In the genomic region with DNA sequence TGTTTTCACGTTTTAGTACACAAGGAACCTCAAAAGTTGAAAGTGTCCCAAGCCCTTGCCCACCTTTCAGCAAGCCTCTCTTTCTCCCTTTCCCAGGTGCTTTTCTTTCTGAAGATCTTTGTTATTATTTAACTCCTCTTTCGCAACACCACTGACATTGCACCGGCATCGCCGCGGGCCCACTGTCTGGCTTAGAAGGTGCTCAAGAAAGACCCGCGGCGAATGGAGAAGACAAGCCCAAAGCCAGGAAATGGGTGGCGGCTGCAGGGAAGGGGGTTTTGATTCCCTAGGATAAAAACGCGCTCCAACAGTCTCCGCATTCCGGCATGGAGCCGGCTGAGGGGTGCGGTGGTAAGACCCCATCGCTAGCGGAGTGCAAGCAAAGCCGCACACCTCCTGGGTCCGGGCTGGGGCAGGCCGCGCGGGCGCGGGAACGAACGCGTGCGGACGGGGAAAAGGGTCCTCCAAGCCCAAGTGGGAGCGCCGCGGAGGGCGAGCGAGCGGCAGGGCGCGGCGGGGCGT, we compare ENCODE assay signal across 8 cellular contexts. TPM values are rescaled to one million over a fixed set of nuclear protein-coding genes. Genes with fewer than 3 reads are reported as not detected.
DNase-seq lines count a peak whose midpoint lies in the region; ATAC-seq and TF ChIP-seq lines count a peak whose summit lies in the region.

No MANE protein-coding gene starts in this region.

- CTCF ChIA-PET in A673 (lab: Charles Lee) = no interaction called here

- H3K4me1 ChIP-seq in A673 (ENCODE audit: insufficient read depth, low read length, poor library complexity, severe bottlenecking) (no peaks in the 10 kb centered on the region), muscle layer of colon (ENCODE audit: insufficient read depth, low read length) (no peaks in the 10 kb centered on the region)

- peak overlapping the region; percentile 41 for H3K4me3 ChIP-seq in A673 (ENCODE audit: low read depth, low read length, poor library complexity, severe bottlenecking)
- peak overlapping the region; percentile 51 to 68 for H3K4me3 ChIP-seq in cardiac fibroblast (replicated peaks in 1 of 2; ENCODE audit: low read depth in 2 of 2, low read length in 2 of 2)
- H3K4me3 ChIP-seq in muscle layer of colon (ENCODE audit: low read depth in 1 of 2, low read length in 2 of 2) = peak overlapping the region; percentile 40 to 63

- POLR2A ChIA-PET in A673 (lab: Charles Lee; ENCODE audit: low non-redundant PET) = no interaction called here

- no peak for ATAC-seq in GM19023 (IDR thresholded peaks at IDR 0.05; ENCODE audit: unreplicated experiment)

- H3K9me3 ChIP-seq in A673 (ENCODE audit: low read depth, low read length, poor library complexity, severe bottlenecking) = no peaks in the 10 kb centered on the region
- no peaks in the 10 kb centered on the region for H3K9me3 ChIP-seq in muscle layer of colon (ENCODE audit: low read length)

- no peaks in the 10 kb centered on the region for H3K36me3 ChIP-seq in A673 (ENCODE audit: insufficient read depth, low read length, poor library complexity, severe bottlenecking)
- H3K36me3 ChIP-seq in muscle layer of colon (ENCODE audit: insufficient read depth, low read length) = no peaks in the 10 kb centered on the region

- intact Hi-C loops in A673 (cut with micrococcal nuclease; ENCODE audit: unreplicated experiment) = no loop called here

- H3K27ac ChIP-seq in A673 (ENCODE audit: low read depth, low read length, poor library complexity, severe bottlenecking) (no peak overlapping the region), muscle layer of colon (ENCODE audit: low read depth, low read length) (no peak overlapping the region)

- DNase-seq in A673 (ENCODE audit: low spot score) = peak; percentile 11
- DNase-seq in HuH-7.5 (ENCODE audit: low spot score) = peak; percentile 26
- DNase-seq in cardiac fibroblast (ENCODE audit: low read depth in 2 of 2) = no peak
- DNase-seq in NCI-H146 (lab: John Stamatoyannopoulos, UW) = no peak
- no peak for DNase-seq in MV-4-11 (lab: John Stamatoyannopoulos, UW)
- DNase-seq in NCI-H2196 treated with DMSO at 0.1 percent for 48 hours (lab: John Stamatoyannopoulos, UW; ENCODE audit: unreplicated experiment) = no peak

- H3K9ac ChIP-seq in muscle layer of colon (ENCODE audit: low read length) = no peak overlapping the region

- no TSS peak for BruUV-seq in A673 (replicated peaks; lab: Mats Ljungman, UMichigan)

- peaks cover 31% of the 10 kb centered on the region for H3K27me3 ChIP-seq in A673 (replicated peaks; ENCODE audit: insufficient read depth, low read depth, low read length, poor library complexity)
- no peaks in the 10 kb centered on the region for H3K27me3 ChIP-seq in muscle layer of colon (ENCODE audit: control insufficient read depth in 1 of 2, insufficient read depth in 2 of 2, low read length in 2 of 2)

- TF ChIP-seq CTCF in A673 (conservative IDR thresholded peaks at IDR 0.05; ENCODE audit: low read depth, low read length) (no peak), cardiac fibroblast (IDR thresholded peaks at IDR 0.05; ENCODE audit: low read depth, low read length) (no peak)

RNA-seq across cellular contexts. Expression of a gene that starts 0.4 kb away (rescaled TPM):
- 0.21 and 0.46 TPM in 2 replicates for total RNA-seq in A673 (2021)

Comparison
In these comparisons a context has a peak if more than half of its experiments do, and no peak if none do; other contexts are left out.
1. DNase-seq: peak in A673 (single experiment) and HuH-7.5 (single experiment); none in cardiac fibroblast (0 of 2), NCI-H146 (single experiment), MV-4-11 (single experiment) and NCI-H2196 treated with DMSO at 0.1 percent for 48 hours (single experiment).
2. Peak in every context shown above with its lines, with median percentiles within 50 percentile points of each other: H3K4me3 ChIP-seq.